In the genomic region with DNA sequence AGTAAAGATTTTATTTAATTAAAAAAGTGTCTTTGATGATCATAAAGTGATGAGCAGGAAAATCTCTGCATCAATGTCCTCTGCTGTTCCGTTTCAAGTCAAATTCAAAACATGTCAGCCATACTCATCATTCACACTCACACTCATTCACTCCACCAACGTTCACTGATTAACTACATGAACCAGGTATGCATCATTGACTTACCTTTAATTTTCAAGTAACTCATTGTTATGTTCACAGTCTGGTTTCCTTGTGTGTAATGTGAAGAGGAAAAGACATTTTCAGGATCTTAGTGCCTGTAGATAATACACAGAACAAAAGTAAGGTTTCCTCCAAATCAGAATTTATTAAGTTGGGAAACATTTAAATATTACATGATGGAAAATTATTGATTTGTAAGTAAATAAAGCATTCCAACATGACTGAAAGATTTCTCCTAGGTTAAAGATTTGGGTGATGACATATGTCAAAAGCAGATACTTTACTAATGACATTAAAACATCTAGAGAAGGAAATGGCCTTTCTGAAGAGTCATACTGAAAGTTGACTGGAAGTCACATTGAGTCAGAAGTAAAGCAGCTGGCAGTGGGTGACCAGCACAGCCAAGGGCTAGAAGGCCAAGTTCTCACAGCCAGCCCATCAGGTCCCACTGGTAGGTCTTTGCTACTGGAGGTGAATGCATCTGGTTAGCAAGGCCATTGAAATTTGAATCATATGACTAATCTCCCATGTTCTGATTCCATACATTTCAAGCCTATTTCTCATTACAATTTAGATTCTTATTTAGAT, we compare ENCODE assay signal across 10 cellular contexts.
DNase-seq lines count a peak whose midpoint lies in the region; ATAC-seq lines count a peak whose summit lies in the region.
"Had no signal": no experiment of that assay in that cellular context is flagged by ENCODE, and none has a peak within 500 bp of the region (broad histone marks: within the 10 kb centered on the region; RNA-seq: fewer than 3 reads in every experiment).

No MANE protein-coding gene starts in this region.

- no peaks in the 10 kb centered on the region for H3K4me1 Mint-ChIP-seq in activated T-cell treated with anti-CD3 and anti-CD28 coated beads, Interleukin-2, amount 50 U/mL, for 24 hours (ENCODE audit: low read depth)

- H3K27ac Mint-ChIP-seq in activated T-cell treated with anti-CD3 and anti-CD28 coated beads, Interleukin-2, amount 50 U/mL, for 24 hours = no peak overlapping the region

- intact Hi-C loops in Right ventricle myocardium superior (cut with DNase I) = no loop called here

- peak; percentile 99 for ATAC-seq in GM18873 (IDR thresholded peaks at IDR 0.05; ENCODE audit: low FRiP score, unreplicated experiment)
- ATAC-seq in HG02678 (IDR thresholded peaks at IDR 0.05; ENCODE audit: unreplicated experiment) = peak; percentile 97
- ATAC-seq in Right ventricle myocardium superior (ENCODE audit: poor library complexity) = no peak

- H3K36me3 Mint-ChIP-seq in activated T-cell treated with anti-CD3 and anti-CD28 coated beads, Interleukin-2, amount 50 U/mL, for 24 hours (ENCODE audit: low read depth) = no peaks in the 10 kb centered on the region

- H3K4me3 Mint-ChIP-seq in activated T-cell treated with anti-CD3 and anti-CD28 coated beads, Interleukin-2, amount 50 U/mL, for 24 hours = no peak overlapping the region

- DNase-seq in M059J (ENCODE audit: low read depth) (peak; percentile 79), renal cortical epithelial cell (ENCODE audit: low read depth) (peak; percentile 55), middle frontal gyrus (ENCODE audit: extremely low spot score, low spot score) (no peak), GDM1 (lab: John Stamatoyannopoulos, UW) (no peak), Right ventricle myocardium superior (no peak)
- DNase-seq in activated T-cell treated with anti-CD3 and anti-CD28 coated beads, Interleukin-2, amount 50 U/mL, for 24 hours = no peak
- DNase-seq: aorta, kidney had no signal

- no peaks in the 10 kb centered on the region for H3K9me3 Mint-ChIP-seq in activated T-cell treated with anti-CD3 and anti-CD28 coated beads, Interleukin-2, amount 50 U/mL, for 24 hours

- peaks cover 19% of the 10 kb centered on the region for H3K27me3 Mint-ChIP-seq in activated T-cell treated with anti-CD3 and anti-CD28 coated beads, Interleukin-2, amount 50 U/mL, for 24 hours

Comparison
In these comparisons a context has a peak if more than half of its experiments do, and no peak if none do; other contexts are left out.
1. DNase-seq: peak in M059J (single experiment) and renal cortical epithelial cell (single experiment); none in activated T-cell treated with anti-CD3 and anti-CD28 coated beads, Interleukin-2, amount 50 U/mL, for 24 hours (single experiment), middle frontal gyrus (single experiment), GDM1 (single experiment) and Right ventricle myocardium superior (single experiment).